ENCODE assay signal across 1 cellular context in the genomic region with DNA sequence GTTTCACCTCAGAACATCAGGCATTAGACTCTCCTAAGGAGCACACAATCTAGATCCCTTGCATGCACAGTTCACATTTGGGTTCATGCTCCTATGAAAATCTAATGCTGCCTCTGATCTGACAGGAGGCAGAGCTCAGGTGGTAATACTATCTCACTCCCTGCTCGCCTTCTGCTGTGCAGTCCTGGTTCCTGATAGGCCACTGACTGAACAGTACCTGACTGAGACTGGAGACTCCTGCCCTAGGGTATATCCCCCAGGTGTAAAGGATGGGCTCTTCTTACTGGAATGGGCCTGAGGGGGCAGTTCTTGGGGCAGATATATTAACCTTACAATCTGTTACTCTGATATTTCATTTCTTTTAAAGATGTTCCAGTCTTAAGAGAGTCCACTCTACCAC.
TF ChIP-seq lines count a peak whose summit lies in the region.

No MANE protein-coding gene starts in this region.

TF ChIP-seq in GM12878, 131 proteins besides CTCF, POLR2A, EP300 and RAD21:
- TF ChIP-seq HDGF (IDR thresholded peaks at IDR 0.05) = no peak
- no peak for TF ChIP-seq PML (IDR thresholded peaks at IDR 0.05; ENCODE audit: low read length)
